ENCODE assay signal across 1 cellular context in genomic region chr7:129952653-129953560, GRCh38.
TF ChIP-seq lines count a peak whose summit lies in the region.

Gene UBE2H, minus strand, starts transcription at chr7:129952960. Its CDS starts 405 bp downstream, at chr7:129952555.

TF ChIP-seq in HepG2, 621 proteins besides CTCF, POLR2A, EP300 and RAD21 (continued from another document and continues in another):
- TF ChIP-seq ZNF318 (CRISPR knock-in tag; IDR thresholded peaks at IDR 0.05) (no peak), ZNF160 (CRISPR knock-in tag; IDR thresholded peaks at IDR 0.05) (no peak), KDM6A (CRISPR knock-in tag; IDR thresholded peaks at IDR 0.05; ENCODE audit: low read depth) (no peak), ZNF552 (CRISPR knock-in tag; IDR thresholded peaks at IDR 0.05; ENCODE audit: borderline replicate concordance) (no peak), DRAP1 (CRISPR knock-in tag; IDR thresholded peaks at IDR 0.05) (peak; percentile 93), ZSCAN22 (CRISPR knock-in tag; IDR thresholded peaks at IDR 0.05) (0 out of 2 replicates have a peak, but pooled peaks have one; percentile 32), ZNF343 (CRISPR knock-in tag; IDR thresholded peaks at IDR 0.05) (0 out of 2 replicates have a peak, but pooled peaks have one; percentile 50), FOXK2 (IDR thresholded peaks at IDR 0.05) (no peak), JDP2 (CRISPR knock-in tag; IDR thresholded peaks at IDR 0.05; ENCODE audit: borderline replicate concordance) (no peak), ZBTB10 (CRISPR knock-in tag; IDR thresholded peaks at IDR 0.05; ENCODE audit: borderline replicate concordance) (no peak), ZNF761 (CRISPR knock-in tag; conservative IDR thresholded peaks at IDR 0.05) (no peak), ZNF644 (CRISPR knock-in tag; IDR thresholded peaks at IDR 0.05; ENCODE audit: low read depth) (no peak), ZBTB42 (CRISPR knock-in tag; IDR thresholded peaks at IDR 0.05) (no peak), CBFB (CRISPR knock-in tag; IDR thresholded peaks at IDR 0.05) (no peak; the same call in 1 of the 2 replicates), ZNF20 (CRISPR knock-in tag; IDR thresholded peaks at IDR 0.05) (no peak), PRDM15 (CRISPR knock-in tag; IDR thresholded peaks at IDR 0.05) (no peak), ZNF883 (CRISPR knock-in tag; IDR thresholded peaks at IDR 0.05; ENCODE audit: not compliant biosample characterization) (no peak), ZNF12 (CRISPR knock-in tag; IDR thresholded peaks at IDR 0.05) (no peak), ZNF432 (CRISPR knock-in tag; IDR thresholded peaks at IDR 0.05; ENCODE audit: borderline replicate concordance) (no peak), ISX (CRISPR knock-in tag; conservative IDR thresholded peaks at IDR 0.05) (0 out of 2 replicates have a peak, but pooled peaks have one; percentile 61), NR2F1 (CRISPR knock-in tag; IDR thresholded peaks at IDR 0.05) (no peak), HIC2 (CRISPR knock-in tag; IDR thresholded peaks at IDR 0.05; ENCODE audit: low read depth) (no peak), PBX3 (CRISPR knock-in tag; IDR thresholded peaks at IDR 0.05; ENCODE audit: borderline replicate concordance) (no peak), MXI1 (IDR thresholded peaks at IDR 0.05; ENCODE audit: borderline replicate concordance, low read depth, low read length) (peak; percentile 48; the same call in 1 of the 3 replicates), ZNF616 (CRISPR knock-in tag; IDR thresholded peaks at IDR 0.05; ENCODE audit: low read depth) (no peak), PTBP1 (IDR thresholded peaks at IDR 0.05; ENCODE audit: low read depth, low read length, poor library complexity, severe bottlenecking) (peak; percentile 92), ZNF598 (CRISPR knock-in tag; IDR thresholded peaks at IDR 0.05; ENCODE audit: borderline replicate concordance) (no peak), CENPT (CRISPR knock-in tag; IDR thresholded peaks at IDR 0.05; ENCODE audit: low read depth) (no peak), ZC3H4 (CRISPR knock-in tag; IDR thresholded peaks at IDR 0.05; ENCODE audit: borderline replicate concordance) (no peak), IKZF1 (IDR thresholded peaks at IDR 0.05) (no peak), MLX (CRISPR knock-in tag; IDR thresholded peaks at IDR 0.05) (no peak), FOXP1 (IDR thresholded peaks at IDR 0.05) (no peak), FOXP1 (CRISPR knock-in tag; IDR thresholded peaks at IDR 0.05) (no peak), SNAPC4 (CRISPR knock-in tag; IDR thresholded peaks at IDR 0.05) (no peak)
